Comparison of ENCODE assay signal across 7 cellular contexts in the genomic region with DNA sequence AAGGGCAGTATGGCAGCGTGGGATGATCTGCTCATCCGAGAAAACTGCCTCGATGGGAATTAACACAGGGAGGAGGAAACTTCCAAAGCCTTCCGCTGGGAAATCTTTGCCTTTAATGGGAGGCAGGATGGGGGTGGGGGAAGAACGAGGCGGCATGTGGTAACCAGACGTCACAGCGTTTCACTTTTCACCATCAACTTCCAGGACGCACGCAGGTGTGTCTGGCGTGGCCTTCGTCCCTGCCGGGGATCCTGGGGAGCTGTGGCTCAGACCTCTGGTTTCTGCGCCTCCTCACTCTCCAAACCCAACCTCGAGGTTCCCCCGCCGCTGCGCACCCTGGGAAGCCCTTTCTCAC. TPM values are rescaled to one million over a fixed set of nuclear protein-coding genes. Genes with fewer than 3 reads are reported as not detected.
DNase-seq lines count a peak whose midpoint lies in the region; ATAC-seq and TF ChIP-seq lines count a peak whose summit lies in the region.

No MANE protein-coding gene starts in this region.

- no peaks in the 10 kb centered on the region for H3K9me3 Mint-ChIP-seq in T-cell

- H3K4me3 ChIP-seq in retinal pigment epithelial cell (ENCODE audit: low read length), result peak overlapping the region; percentile 77

- H3K36me3 Mint-ChIP-seq in T-cell, result no peaks in the 10 kb centered on the region

- peak overlapping the region; percentile 31 to 68 for H3K27ac Mint-ChIP-seq in T-cell

- POLR2A ChIA-PET in T-cell (lab: Charles Lee), result interaction anchor here (0.5 to 0.6 kb wide), 2 partner anchors 35 to 276 kb away, joined by 4 to 5 read pairs; no protein-coding TSS in a partner anchor

- peak overlapping the region; percentile 87 to 90 (median 87) for H3K4me3 Mint-ChIP-seq in T-cell

- ATAC-seq in GM18868 (IDR thresholded peaks at IDR 0.05; ENCODE audit: unreplicated experiment) (peak; percentile 4), HG02884 (IDR thresholded peaks at IDR 0.05; ENCODE audit: unreplicated experiment) (peak; percentile 1), T-cell (replicated peaks in 1 of 4) (no peak), HG03520 (IDR thresholded peaks at IDR 0.05; ENCODE audit: unreplicated experiment) (no peak)

- H3K27me3 Mint-ChIP-seq in T-cell, result peaks cover 4% of the 10 kb centered on the region in 2 donors

- H3K4me1 Mint-ChIP-seq in T-cell, result peaks cover 16 to 28% (median 17%) of the 10 kb centered on the region in 3 donors

- DNase-seq in T-cell (no peak), head of caudate nucleus (peak in 28 of 42 donors; percentile 44 to 85 (median 70)), retinal pigment epithelial cell (ENCODE audit: low read depth) (no peak), dedifferentiated amniotic fluid mesenchymal stem cell (ENCODE audit: extremely low spot score) (no peak)

- TF ChIP-seq CTCF in retinal pigment epithelial cell (conservative IDR thresholded peaks at IDR 0.05; ENCODE audit: low read depth, low read length), result no peak

- CTCF ChIA-PET in T-cell (lab: Charles Lee), result interaction anchor here in 1 of 2 donors (0.5 kb wide), 1 partner anchor 26 kb away, joined by 3 read pairs; no protein-coding TSS in a partner anchor

- intact Hi-C loops in head of caudate nucleus (cut with DNase I), result no loop called here

RNA-seq across cellular contexts. Expression of gene RSPH1, which starts 0.3 kb away (rescaled TPM):
- total RNA-seq in T-cell, result under 1 TPM in 2 of 5 donors, not detected in 3; 0.12 to 0.20 TPM

RNA-seq across cellular contexts. Expression of gene SLC37A1, which starts 17.9 kb away (rescaled TPM):
- 10 to 100 TPM; 18.7 to 26.3 (median 22.6) TPM for total RNA-seq in T-cell

Comparison
In these comparisons a context has a peak if more than half of its experiments do, and no peak if none do; other contexts are left out.
1. ATAC-seq: peak in GM18868 (single experiment) and HG02884 (single experiment); none in T-cell (0 of 4) and HG03520 (single experiment).
2. DNase-seq: peak in head of caudate nucleus (28 of 42); none in T-cell (0 of 34), retinal pigment epithelial cell (single experiment) and dedifferentiated amniotic fluid mesenchymal stem cell (single experiment).